In the genomic region with DNA sequence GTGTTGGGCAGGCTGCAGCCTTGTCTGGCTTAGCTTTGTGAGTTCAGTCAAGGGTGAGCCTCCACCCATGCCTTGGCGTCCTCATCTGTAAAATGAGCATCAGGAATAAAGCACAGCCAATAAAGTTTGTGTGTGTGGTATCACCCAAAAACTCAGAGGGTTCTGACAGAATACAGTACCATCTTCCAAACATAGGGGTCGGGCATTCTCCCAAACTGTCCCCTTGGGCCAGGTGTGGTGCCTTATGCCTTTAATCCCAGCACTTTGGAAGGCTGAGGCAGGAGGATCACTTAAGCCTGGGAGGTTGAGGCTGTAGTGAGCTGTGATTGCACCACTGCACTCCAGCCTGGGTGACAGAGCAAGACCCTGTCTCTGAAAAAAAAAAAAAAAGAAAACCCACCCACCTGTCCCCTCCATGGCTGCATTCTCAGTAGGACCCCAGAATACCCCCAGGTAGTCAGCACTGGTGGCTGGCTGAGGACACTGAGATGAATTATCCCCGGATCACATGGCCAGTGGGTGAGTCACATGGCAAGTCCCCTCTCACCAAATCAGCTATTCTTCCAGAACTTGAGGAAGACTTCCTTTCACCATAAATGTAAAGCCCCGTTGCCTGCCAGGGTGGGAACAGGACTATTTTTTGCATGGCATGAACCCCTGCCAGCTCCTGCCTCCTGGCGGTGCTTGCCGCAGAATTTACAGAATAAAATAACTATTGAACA, we compare ENCODE assay signal across 1 cellular context.
TF ChIP-seq lines count a peak whose summit lies in the region.

No MANE protein-coding gene starts in this region.

TF ChIP-seq in WTC11, 78 proteins besides CTCF, POLR2A, EP300 and RAD21 (continued from another document):
- TF ChIP-seq, protein P1, sequence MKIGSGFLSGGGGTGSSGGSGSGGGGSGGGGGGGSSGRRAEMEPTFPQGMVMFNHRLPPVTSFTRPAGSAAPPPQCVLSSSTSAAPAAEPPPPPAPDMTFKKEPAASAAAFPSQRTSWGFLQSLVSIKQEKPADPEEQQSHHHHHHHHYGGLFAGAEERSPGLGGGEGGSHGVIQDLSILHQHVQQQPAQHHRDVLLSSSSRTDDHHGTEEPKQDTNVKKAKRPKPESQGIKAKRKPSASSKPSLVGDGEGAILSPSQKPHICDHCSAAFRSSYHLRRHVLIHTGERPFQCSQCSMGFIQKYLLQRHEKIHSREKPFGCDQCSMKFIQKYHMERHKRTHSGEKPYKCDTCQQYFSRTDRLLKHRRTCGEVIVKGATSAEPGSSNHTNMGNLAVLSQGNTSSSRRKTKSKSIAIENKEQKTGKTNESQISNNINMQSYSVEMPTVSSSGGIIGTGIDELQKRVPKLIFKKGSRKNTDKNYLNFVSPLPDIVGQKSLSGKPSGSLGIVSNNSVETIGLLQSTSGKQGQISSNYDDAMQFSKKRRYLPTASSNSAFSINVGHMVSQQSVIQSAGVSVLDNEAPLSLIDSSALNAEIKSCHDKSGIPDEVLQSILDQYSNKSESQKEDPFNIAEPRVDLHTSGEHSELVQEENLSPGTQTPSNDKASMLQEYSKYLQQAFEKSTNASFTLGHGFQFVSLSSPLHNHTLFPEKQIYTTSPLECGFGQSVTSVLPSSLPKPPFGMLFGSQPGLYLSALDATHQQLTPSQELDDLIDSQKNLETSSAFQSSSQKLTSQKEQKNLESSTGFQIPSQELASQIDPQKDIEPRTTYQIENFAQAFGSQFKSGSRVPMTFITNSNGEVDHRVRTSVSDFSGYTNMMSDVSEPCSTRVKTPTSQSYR (CRISPR knock-in tag; IDR thresholded peaks at IDR 0.05): no peak
